In genomic region chr2:202344178-202344577, GRCh38 we compare ENCODE assay signal across 32 cellular contexts. TPM values are rescaled to one million over a fixed set of nuclear protein-coding genes. Genes with fewer than 3 reads are reported as not detected.
A peak's percentile ranks its signal among the peaks of the same experiment; 100 is the strongest.
DNase-seq lines count a peak whose midpoint lies in the region; ATAC-seq and TF ChIP-seq lines count a peak whose summit lies in the region.
"Had no signal": no experiment of that assay in that cellular context is flagged by ENCODE, and none has a peak within 500 bp of the region (broad histone marks: within the 10 kb centered on the region; RNA-seq: fewer than 3 reads in every experiment).

No MANE protein-coding gene starts in this region.

- no peak for TF ChIP-seq CTCF in H9 (conservative IDR thresholded peaks at IDR 0.05)
- TF ChIP-seq CTCF in Panc1 (IDR thresholded peaks at IDR 0.05) = no peak

- no peak overlapping the region for H2AFZ ChIP-seq in H9 (ENCODE audit: low read length)

- H4K20me1 ChIP-seq in H9 (ENCODE audit: control insufficient read depth, insufficient read depth, insufficient read length) = no peaks in the 10 kb centered on the region

- WGBS in H9 (ENCODE audit: extremely low coverage, insufficient read length, low lambda C conversion rate) = no CpG with 5 or more reads among the region's 1 CpG

- intact Hi-C loops in Panc1 (cut with micrococcal nuclease; ENCODE audit: unreplicated experiment) = no loop called here

- H3K9me3 ChIP-seq in H9 (ENCODE audit: control insufficient read depth, low read depth, low read length) = no peaks in the 10 kb centered on the region
- no peaks in the 10 kb centered on the region for H3K9me3 ChIP-seq in Panc1 (ENCODE audit: control insufficient read depth, insufficient read depth, low read depth, low read length)
- H3K9me3 ChIP-seq: BE2C, esophagus muscularis mucosa, HAP-1, heart right ventricle, MG63, SJCRH30, upper lobe of left lung had no signal

- H3K27ac ChIP-seq in H9 (ENCODE audit: insufficient read length, low read depth, low read length) (no peak overlapping the region), Panc1 (ENCODE audit: low read length) (peak overlapping the region; percentile 30; the same call in 1 of the 2 replicates)
- H3K27ac ChIP-seq: esophagus muscularis mucosa, heart right ventricle, HL-60, SJCRH30, upper lobe of left lung, VCaP had no signal

- H3K9me3 Mint-ChIP-seq in H9 = peaks cover 0 to 2% of the 10 kb centered on the region in 2 experiments; a peak in 1 of 5 replicates
- H3K9me3 Mint-ChIP-seq: activated naive CD4-positive, alpha-beta T cell treated with anti-CD3 and anti-CD28 coated beads, Interleukin-2, amount 50 U/mL, for 72 hours; CD8-positive, alpha-beta T cell; stimulated activated effector memory CD8-positive, alpha-beta T cell treated with anti-CD3 and anti-CD28 coated beads, Interleukin-12 subunit alpha, Interleukin-12 subunit beta, amount 100 ng/mL, for 72 hours had no signal

- no peak overlapping the region for H4K5ac ChIP-seq in H9 (ENCODE audit: insufficient read length, low read depth, low read length)

- H3K4ac ChIP-seq in H9 (ENCODE audit: low read depth, low read length) = no peak overlapping the region

- no peak overlapping the region for H4K91ac ChIP-seq in H9 (ENCODE audit: insufficient read length, low read depth, low read length)

- H3K9ac ChIP-seq in H9 (ENCODE audit: extremely low read depth, insufficient read length, low read length) = no peak overlapping the region

- H3K4me3 Mint-ChIP-seq in H9 = no peak overlapping the region
- H3K4me3 Mint-ChIP-seq: CD8-positive, alpha-beta T cell; nephron progenitor cell; stimulated activated effector memory CD8-positive, alpha-beta T cell treated with anti-CD3 and anti-CD28 coated beads, Interleukin-12 subunit alpha, Interleukin-12 subunit beta, amount 100 ng/mL, for 72 hours had no signal

- no peak overlapping the region for H3K4me2 ChIP-seq in H9 (ENCODE audit: insufficient read depth, insufficient read length, low read length)

- POLR2A ChIA-PET in Panc1 (lab: Charles Lee) = no interaction called here

- in situ Hi-C loops in Panc1 (cut with HindIII; ENCODE audit: low pct_unique_long_range_greater_than_20kb, low sequenced_read_pairs) = no loop called here

- no peaks in the 10 kb centered on the region for H3K36me3 ChIP-seq in Panc1 (ENCODE audit: control insufficient read depth, insufficient read depth, low read length)
- H3K36me3 ChIP-seq: BE2C, esophagus muscularis mucosa, HAP-1, heart right ventricle, MG63, SJCRH30, upper lobe of left lung had no signal

- peaks cover 7 to 11% of the 10 kb centered on the region in 2 experiments for H3K4me1 Mint-ChIP-seq in H9
- H3K4me1 Mint-ChIP-seq: nephron progenitor cell; stimulated activated effector memory CD8-positive, alpha-beta T cell treated with anti-CD3 and anti-CD28 coated beads, Interleukin-12 subunit alpha, Interleukin-12 subunit beta, amount 100 ng/mL, for 72 hours had no signal

- H4K8ac ChIP-seq in H9 (replicated peaks; ENCODE audit: insufficient read length, low read depth, low read length) = no peak overlapping the region

- H3K18ac ChIP-seq in H9 (ENCODE audit: insufficient read length, low read depth, low read length) = no peak overlapping the region

- no peak overlapping the region for H2BK15ac ChIP-seq in H9 (ENCODE audit: low read depth, low read length)

- no TSS peak for BruUV-seq in Panc1 (replicated peaks; lab: Mats Ljungman, UMichigan)

- H3T11ph ChIP-seq in H9 (ENCODE audit: low read length) = no peak overlapping the region

- H3K4me1 ChIP-seq in H9 (ENCODE audit: insufficient read depth, low read length) = no peaks in the 10 kb centered on the region
- peaks cover 7% of the 10 kb centered on the region for H3K4me1 ChIP-seq in Panc1 (ENCODE audit: control insufficient read depth, insufficient read depth, low read length)
- H3K4me1 ChIP-seq: BE2C, esophagus muscularis mucosa, HAP-1, heart right ventricle, SJCRH30, upper lobe of left lung had no signal

- no peak overlapping the region for H3K23ac ChIP-seq in H9 (ENCODE audit: insufficient read length, low read depth, low read length)

- no peaks in the 10 kb centered on the region for H3K27me3 Mint-ChIP-seq in H9 (ENCODE audit: low read depth)

- DNase-seq in H9 (no peak), Panc1 (ENCODE audit: low read depth, low spot score) (no peak), dermis blood vessel endothelial cell (peak; percentile 19), iris pigment epithelial cell (ENCODE audit: low read depth) (peak; percentile 28), NCI-H82 treated with DMSO at 0.1 percent for 48 hours (lab: John Stamatoyannopoulos, UW; ENCODE audit: unreplicated experiment) (no peak), DMS53 (lab: John Stamatoyannopoulos, UW) (no peak), HT-29 (ENCODE audit: low spot score) (no peak)
- DNase-seq: activated CD4-positive, alpha-beta T cell treated with anti-CD3 and anti-CD28 coated beads for 48 hours; activated CD8-positive, alpha-beta memory T cell treated with anti-CD3 and anti-CD28 coated beads for 24 hours; activated effector memory CD4-positive, alpha-beta T cell treated with Interleukin-2 at 50 U/mL for 16 hours; activated T-cell treated with anti-CD3 and anti-CD28 coated beads for 4 hours; BE2C; CD8-positive, alpha-beta T cell; effector memory CD4-positive, alpha-beta T cell; foreskin fibroblast; heart right ventricle; left cardiac atrium; MG63; NCI-H1105 treated with DMSO at 0.1 percent for 48 hours; NCI-H1930; NCI-H526 treated with DMSO at 0.1 percent for 48 hours; nephron progenitor cell; SJCRH30; T1000; upper lobe of left lung had no signal

- H2BK20ac ChIP-seq in H9 (ENCODE audit: low read depth, low read length, poor library complexity, severe bottlenecking) = no peak overlapping the region

- no peaks in the 10 kb centered on the region for H3K79me2 ChIP-seq in H9 (ENCODE audit: insufficient read depth, low read length)

- no peaks in the 10 kb centered on the region for H3K79me1 ChIP-seq in H9 (ENCODE audit: insufficient read depth, low read depth, low read length, poor library complexity, severe bottlenecking)

- ATAC-seq in Panc1 (no peak), GM19452 (IDR thresholded peaks at IDR 0.05; ENCODE audit: unreplicated experiment) (no peak)
- ATAC-seq: activated naive CD4-positive, alpha-beta T cell treated with anti-CD3 and anti-CD28 coated beads, Interleukin-2, amount 50 U/mL, for 72 hours; CD8-positive, alpha-beta T cell; heart right ventricle; left cardiac atrium; stimulated activated effector memory CD8-positive, alpha-beta T cell treated with anti-CD3 and anti-CD28 coated beads, Interleukin-12 subunit alpha, Interleukin-12 subunit beta, amount 100 ng/mL, for 72 hours had no signal

- no peak overlapping the region for H3K4me3 ChIP-seq in Panc1 (ENCODE audit: low read depth in 2 of 2, low read length in 2 of 2)
- H3K4me3 ChIP-seq: esophagus muscularis mucosa, HAP-1, heart right ventricle, MG63, SJCRH30, upper lobe of left lung had no signal

- H3K14ac ChIP-seq in H9 (ENCODE audit: insufficient read depth, low read length) = no peak overlapping the region

- H2AK5ac ChIP-seq in H9 (ENCODE audit: insufficient read length, low read length) = no peak overlapping the region

- H3K27me3 ChIP-seq in H9 (ENCODE audit: insufficient read depth, low read length) (no peaks in the 10 kb centered on the region), Panc1 (ENCODE audit: control insufficient read depth, insufficient read depth, low read length) (no peaks in the 10 kb centered on the region)
- H3K27me3 ChIP-seq: BE2C, esophagus muscularis mucosa, heart right ventricle, MG63, SJCRH30, upper lobe of left lung had no signal

- H3K36me3 Mint-ChIP-seq in H9 (ENCODE audit: insufficient read depth in 1 of 3, low read depth in 3 of 3) = no peaks in the 10 kb centered on the region; a peak in 1 of 7 replicates
- H3K36me3 Mint-ChIP-seq: activated naive CD4-positive, alpha-beta T cell treated with anti-CD3 and anti-CD28 coated beads, Interleukin-2, amount 50 U/mL, for 72 hours; CD8-positive, alpha-beta T cell; stimulated activated effector memory CD8-positive, alpha-beta T cell treated with anti-CD3 and anti-CD28 coated beads, Interleukin-12 subunit alpha, Interleukin-12 subunit beta, amount 100 ng/mL, for 72 hours had no signal

- H2BK12ac ChIP-seq in H9 (ENCODE audit: insufficient read length, low read depth, low read length) = no peak overlapping the region

- H2BK120ac ChIP-seq in H9 (ENCODE audit: low read depth, low read length, poor library complexity, severe bottlenecking) = no peak overlapping the region

- CTCF ChIA-PET in Panc1 (lab: Charles Lee) = no interaction called here

- H3K27ac Mint-ChIP-seq in H9 = peak overlapping the region in 2 of 3 experiments; percentile 50 to 84; a peak in 4 of 7 replicates
- H3K27ac Mint-ChIP-seq: activated naive CD4-positive, alpha-beta T cell treated with anti-CD3 and anti-CD28 coated beads, Interleukin-2, amount 50 U/mL, for 72 hours; CD8-positive, alpha-beta T cell; nephron progenitor cell; stimulated activated effector memory CD8-positive, alpha-beta T cell treated with anti-CD3 and anti-CD28 coated beads, Interleukin-12 subunit alpha, Interleukin-12 subunit beta, amount 100 ng/mL, for 72 hours had no signal

- no peak overlapping the region for H2BK5ac ChIP-seq in H9 (ENCODE audit: insufficient read length, low read length)

- H3K23me2 ChIP-seq in H9 (ENCODE audit: insufficient read length, low read depth, low read length, poor library complexity, severe bottlenecking) = no peaks in the 10 kb centered on the region

- no peak overlapping the region for H3K56ac ChIP-seq in H9 (ENCODE audit: insufficient read length, low read depth, low read length)

RNA-seq across cellular contexts. Expression of gene BMPR2, which starts 31.9 kb away (rescaled TPM):
- 15.2 and 17.3 TPM in 2 replicates for total RNA-seq in H9 (2021)
- 65.2 TPM for total RNA-seq in Panc1 (2021; ENCODE audit: unreplicated experiment)
- 21.3 TPM for polyA plus RNA-seq in Panc1 (2012; ENCODE audit: insufficient read length)
- total RNA-seq in dermis blood vessel endothelial cell = 50.9 and 85.8 TPM in 2 replicates
- total RNA-seq in HT-29 (2014; rRNA removed; shearing (Covaris generic)) = 5.0 and 9.7 TPM in 2 replicates

Comparison
In these comparisons a context has a peak if more than half of its experiments do, and no peak if none do; other contexts are left out.
1. DNase-seq: peak in dermis blood vessel endothelial cell (single experiment) and iris pigment epithelial cell (single experiment); none in H9 (single experiment), Panc1 (single experiment), NCI-H82 treated with DMSO at 0.1 percent for 48 hours (single experiment), DMS53 (single experiment) and HT-29 (single experiment).